Comparison of ENCODE assay signal across 32 cellular contexts in genomic region chr12:30640392-30640791, GRCh38.
"Had no signal": no experiment of that assay in that cellular context is flagged by ENCODE, and none has a peak within 500 bp of the region (broad histone marks: within the 10 kb centered on the region; RNA-seq: fewer than 3 reads in every experiment).

No MANE protein-coding gene starts in this region.

- H3K27me3 ChIP-seq: ascending aorta, breast epithelium, cardiac muscle cell, dorsolateral prefrontal cortex, gastrocnemius medialis, heart left ventricle had no signal

- H3K4me3 ChIP-seq: ascending aorta, breast epithelium, cardiac muscle cell, coronary artery, dorsolateral prefrontal cortex, gastrocnemius medialis, heart left ventricle had no signal

- H3K27ac ChIP-seq: ascending aorta, breast epithelium, cardiac muscle cell, coronary artery, dorsolateral prefrontal cortex, gastrocnemius medialis, heart left ventricle had no signal

- H3K36me3 ChIP-seq: breast epithelium had no signal

- ATAC-seq: activated CD4-positive, alpha-beta T cell treated with anti-CD3 and anti-CD28 coated beads for 36 hours; activated CD8-positive, alpha-beta memory T cell treated with anti-CD3 and anti-CD28 coated beads, Interleukin-2, amount 10 ng/mL, durations not matched to agents 7 days and 5 days; activated CD8-positive, alpha-beta T cell treated with anti-CD3 and anti-CD28 coated beads, Interleukin-2, amount 10 ng/mL, durations not matched to agents 7 days and 5 days; activated naive CD4-positive, alpha-beta T cell treated with anti-CD3 and anti-CD28 coated beads, Interleukin-2, amount 50 U/mL, for 72 hours; esophagus mucosa; gastrocnemius medialis; heart left ventricle; T-helper 17 cell had no signal

- DNase-seq: activated CD4-positive, alpha-beta memory T cell treated with anti-CD3 and anti-CD28 coated beads for 36 hours; activated CD4-positive, alpha-beta T cell treated with anti-CD3 and anti-CD28 coated beads for 36 hours; activated CD4-positive, alpha-beta T cell treated with anti-CD3 and anti-CD28 coated beads, Interleukin-2, amount 10 ng/mL, durations not matched to agents 24 days and 14 days; activated CD4-positive, CD25-positive, alpha-beta regulatory T cell; activated CD4-positive, CD25-positive, alpha-beta regulatory T cell treated with anti-CD3 and anti-CD28 coated beads, Interleukin-2, amount 50 U/mL, for 72 hours; activated CD8-positive, alpha-beta memory T cell treated with anti-CD3 and anti-CD28 coated beads, Interleukin-2, amount 10 ng/mL, durations not matched to agents 7 days and 5 days; activated CD8-positive, alpha-beta memory T cell treated with anti-CD3 and anti-CD28 coated beads, Interleukin-2, amount 50 U/mL, for 4 hours; activated CD8-positive, alpha-beta T cell treated with anti-CD3 and anti-CD28 coated beads, Interleukin-2, amount 10 ng/mL, durations not matched to agents 7 days and 5 days; activated gamma-delta T cell; activated naive CD4-positive, alpha-beta T cell; activated naive CD4-positive, alpha-beta T cell treated with anti-CD3 and anti-CD28 coated beads, Interleukin-2, amount 10 ng/mL, durations not matched to agents 7 days and 5 days; activated naive CD8-positive, alpha-beta T cell treated with anti-CD3 and anti-CD28 coated beads, Interleukin-2, amount 10 ng/mL, durations not matched to agents 7 days and 5 days; activated T-cell treated with anti-CD3 and anti-CD28 coated beads, Interleukin-2, amount 50 U/mL, for 1 hour; activated T-cell treated with anti-CD3 and anti-CD28 coated beads, Interleukin-2, amount 50 U/mL, for 48 hours; central memory CD4-positive, alpha-beta T cell; cerebellar nuclear complex; dorsolateral prefrontal cortex; effector memory CD4-positive, alpha-beta T cell; endodermal cell; foreskin fibroblast; gastrocnemius medialis; glutamatergic neuron; heart left ventricle; T-helper 1 cell; T-helper 17 cell; T1000 had no signal

- H3K9me3 ChIP-seq: ascending aorta, breast epithelium, gastrocnemius medialis, heart left ventricle had no signal

- H3K4me1 ChIP-seq: ascending aorta, breast epithelium, gastrocnemius medialis, heart left ventricle had no signal
